In genomic region chr2:9797086-9797485, GRCh38 we compare ENCODE assay signal across 21 cellular contexts. TPM values are rescaled to one million over a fixed set of nuclear protein-coding genes. Genes with fewer than 3 reads are reported as not detected.
DNase-seq lines count a peak whose midpoint lies in the region; ATAC-seq and TF ChIP-seq lines count a peak whose summit lies in the region.
"Had no signal": no experiment of that assay in that cellular context is flagged by ENCODE, and none has a peak within 500 bp of the region (broad histone marks: within the 10 kb centered on the region; RNA-seq: fewer than 3 reads in every experiment).

No MANE protein-coding gene starts in this region.

- no peaks in the 10 kb centered on the region for H3K9me3 Mint-ChIP-seq in natural killer cell treated with Interleukin-12 subunit alpha and Interleukin-12 subunit beta and Interleukin-15 and Interleukin-18, amount 100 ng/mL, for 72 hours
- H3K9me3 Mint-ChIP-seq in natural killer cell, result no peaks in the 10 kb centered on the region
- H3K9me3 Mint-ChIP-seq: CD4-positive, alpha-beta memory T cell; GM23338 had no signal

- H2AK5ac ChIP-seq in trophoblast cell (ENCODE audit: low read length), result no peak overlapping the region

- H2BK120ac ChIP-seq in trophoblast cell (ENCODE audit: insufficient read depth, low read length, poor library complexity), result no peak overlapping the region

- H4K91ac ChIP-seq in trophoblast cell (ENCODE audit: low read depth, low read length), result no peak overlapping the region

- H3K23ac ChIP-seq in trophoblast cell (ENCODE audit: low read length), result no peak overlapping the region

- H3K27ac Mint-ChIP-seq in natural killer cell treated with Interleukin-12 subunit alpha and Interleukin-12 subunit beta and Interleukin-15 and Interleukin-18, amount 100 ng/mL, for 72 hours, result no peak overlapping the region
- H3K27ac Mint-ChIP-seq in natural killer cell, result no peak overlapping the region
- H3K27ac Mint-ChIP-seq: GM23338 had no signal

- H3K36me3 ChIP-seq in esophagus squamous epithelium (no peaks in the 10 kb centered on the region), trophoblast cell (ENCODE audit: control insufficient read depth in 1 of 2, insufficient read depth in 2 of 2, low read length in 2 of 2) (no peaks in the 10 kb centered on the region)
- H3K36me3 ChIP-seq: BE2C had no signal

- H2BK5ac ChIP-seq in trophoblast cell (ENCODE audit: low read depth, low read length, poor library complexity), result no peak overlapping the region

- H4K8ac ChIP-seq in trophoblast cell (ENCODE audit: low read depth, low read length), result no peak overlapping the region

- no peak overlapping the region for H3K4me3 Mint-ChIP-seq in natural killer cell treated with Interleukin-12 subunit alpha and Interleukin-12 subunit beta and Interleukin-15 and Interleukin-18, amount 100 ng/mL, for 72 hours
- no peak overlapping the region for H3K4me3 Mint-ChIP-seq in natural killer cell
- H3K4me3 Mint-ChIP-seq: CD4-positive, alpha-beta memory T cell; GM23338 had no signal

- no peak overlapping the region for H3K4me3 ChIP-seq in esophagus squamous epithelium
- H3K4me3 ChIP-seq in trophoblast cell (ENCODE audit: low read depth, low read length), result no peak overlapping the region
- H3K4me3 ChIP-seq: GM12878, GM23338 had no signal

- H3K14ac ChIP-seq in trophoblast cell (ENCODE audit: low read length), result peak overlapping the region; percentile 5

- TF ChIP-seq CTCF in natural killer cell (IDR thresholded peaks at IDR 0.05) (no peak), esophagus squamous epithelium (IDR thresholded peaks at IDR 0.05) (no peak)

- no peak overlapping the region for H3K18ac ChIP-seq in trophoblast cell (ENCODE audit: low read length)

- no peak overlapping the region for H2BK12ac ChIP-seq in trophoblast cell (ENCODE audit: low read length)

- DNase-seq in natural killer cell treated with Interleukin-12 subunit alpha and Interleukin-12 subunit beta and Interleukin-15 and Interleukin-18, amount 100 ng/mL, for 72 hours (ENCODE audit: low spot score), result peak; percentile 20
- no peak for DNase-seq in natural killer cell
- DNase-seq in esophagus squamous epithelium (lab: John Stamatoyannopoulos, UW), result no peak
- no peak for DNase-seq in trophoblast cell
- no peak for DNase-seq in activated CD4-positive, alpha-beta T cell treated with anti-CD3 and anti-CD28 coated beads for 1 hour
- no peak for DNase-seq in sciatic nerve (ENCODE audit: low spot score)
- DNase-seq: BE2C; CD4-positive, alpha-beta memory T cell; DND-41; HCEC 1CT; KBM-7; MM.1S; NCI-H1048; NCI-H1417 treated with DMSO at 0.1 percent for 48 hours; NCI-H187; NCI-H446; SHP77 had no signal

- peaks cover 23 to 36% of the 10 kb centered on the region in 2 donors for H3K4me1 Mint-ChIP-seq in natural killer cell treated with Interleukin-12 subunit alpha and Interleukin-12 subunit beta and Interleukin-15 and Interleukin-18, amount 100 ng/mL, for 72 hours (ENCODE audit: low read depth in 2 of 2)
- H3K4me1 Mint-ChIP-seq in natural killer cell, result peaks cover 36 to 49% of the 10 kb centered on the region in 2 donors

- H3K27me3 ChIP-seq in esophagus squamous epithelium, result no peaks in the 10 kb centered on the region
- no peaks in the 10 kb centered on the region for H3K27me3 ChIP-seq in trophoblast cell (ENCODE audit: insufficient read depth, low read length)
- H3K27me3 ChIP-seq: BE2C had no signal

- WGBS in esophagus squamous epithelium, 2 donors, result 89 to 91% methylated on average over 2 to 4 of the region's 4 CpGs
- WGBS in trophoblast cell (ENCODE audit: extremely low coverage, insufficient coverage, insufficient read length), result no CpG with 5 or more reads among the region's 4 CpGs

- H2AFZ ChIP-seq in trophoblast cell (ENCODE audit: insufficient read depth, low read length, poor library complexity), result no peak overlapping the region

- peaks cover 21% of the 10 kb centered on the region for H3K79me1 ChIP-seq in trophoblast cell (ENCODE audit: low read length)

- H3K9me3 ChIP-seq in esophagus squamous epithelium (no peaks in the 10 kb centered on the region), trophoblast cell (ENCODE audit: insufficient read depth, low read depth, low read length) (no peaks in the 10 kb centered on the region)
- H3K9me3 ChIP-seq: BE2C had no signal

- H3K4me1 ChIP-seq in esophagus squamous epithelium, result peaks cover 37 to 58% (median 47%) of the 10 kb centered on the region in 3 donors
- peaks cover 30 to 36% of the 10 kb centered on the region in 2 experiments for H3K4me1 ChIP-seq in trophoblast cell (ENCODE audit: control insufficient read depth in 1 of 2, insufficient read depth in 2 of 2, low read length in 2 of 2)
- H3K4me1 ChIP-seq: BE2C had no signal

- no peaks in the 10 kb centered on the region for H3K27me3 Mint-ChIP-seq in natural killer cell treated with Interleukin-12 subunit alpha and Interleukin-12 subunit beta and Interleukin-15 and Interleukin-18, amount 100 ng/mL, for 72 hours
- H3K27me3 Mint-ChIP-seq in natural killer cell (ENCODE audit: low read depth in 2 of 2), result peaks cover 0 to 2% of the 10 kb centered on the region in 2 donors
- H3K27me3 Mint-ChIP-seq: CD4-positive, alpha-beta memory T cell had no signal

- H3K4me2 ChIP-seq in trophoblast cell (ENCODE audit: low read length), result no peak overlapping the region
- H3K4me2 ChIP-seq: GM23338 had no signal

- H3K9ac ChIP-seq in trophoblast cell (ENCODE audit: low read length), result no peak overlapping the region

- no peak overlapping the region for H4K12ac ChIP-seq in trophoblast cell (ENCODE audit: low read depth, low read length)

- intact Hi-C loops in natural killer cell (cut with micrococcal nuclease), result no loop called here
- intact Hi-C loops in esophagus squamous epithelium (cut with DNase I), result no loop called here
- intact Hi-C loops in sciatic nerve (cut with DNase I), result no loop called here

- no peaks in the 10 kb centered on the region for H3K36me3 Mint-ChIP-seq in natural killer cell treated with Interleukin-12 subunit alpha and Interleukin-12 subunit beta and Interleukin-15 and Interleukin-18, amount 100 ng/mL, for 72 hours
- no peaks in the 10 kb centered on the region for H3K36me3 Mint-ChIP-seq in natural killer cell
- H3K36me3 Mint-ChIP-seq: CD4-positive, alpha-beta memory T cell had no signal

- no peak for TF ChIP-seq POLR2A in esophagus squamous epithelium (IDR thresholded peaks at IDR 0.05)

- H3K27ac ChIP-seq in esophagus squamous epithelium (peak overlapping the region; percentile 71 to 97 (median 93)), trophoblast cell (ENCODE audit: low read depth, low read length) (no peak overlapping the region)
- H3K27ac ChIP-seq: HL-60 had no signal

- ATAC-seq in natural killer cell treated with Interleukin-12 subunit alpha and Interleukin-12 subunit beta and Interleukin-15 and Interleukin-18, amount 100 ng/mL, for 72 hours, result no peak
- ATAC-seq in natural killer cell (no peak), GM21737 (IDR thresholded peaks at IDR 0.05; ENCODE audit: unreplicated experiment) (no peak), sciatic nerve (no peak)
- ATAC-seq: GM12878 had no signal

- H3K79me2 ChIP-seq in trophoblast cell (ENCODE audit: control insufficient read depth, insufficient read depth, low read length, poor library complexity), result peaks cover 2% of the 10 kb centered on the region

- H3K4ac ChIP-seq in trophoblast cell (ENCODE audit: low read depth, low read length), result no peak overlapping the region

RNA-seq across cellular contexts. Expression of gene TAF1B, which starts 46.2 kb away (rescaled TPM):
- total RNA-seq in natural killer cell treated with Interleukin-12 subunit alpha and Interleukin-12 subunit beta and Interleukin-15 and Interleukin-18, amount 100 ng/mL, for 72 hours, result 10 to 100 TPM; 34.4 to 42.3 TPM
- total RNA-seq in natural killer cell (10 to 100 TPM; 24.8 to 40.8 (median 26.8) TPM), esophagus squamous epithelium (10 to 100 TPM in 3 of 4 donors, 1 to 10 TPM in 1; 6.7 to 19.3 (median 14.9) TPM), sciatic nerve (26.1 TPM)
- 20.9 and 23.2 TPM in 2 replicates for polyA plus RNA-seq in trophoblast cell (2013)
